1 cellular context compared by ENCODE assay signal in the genomic region with DNA sequence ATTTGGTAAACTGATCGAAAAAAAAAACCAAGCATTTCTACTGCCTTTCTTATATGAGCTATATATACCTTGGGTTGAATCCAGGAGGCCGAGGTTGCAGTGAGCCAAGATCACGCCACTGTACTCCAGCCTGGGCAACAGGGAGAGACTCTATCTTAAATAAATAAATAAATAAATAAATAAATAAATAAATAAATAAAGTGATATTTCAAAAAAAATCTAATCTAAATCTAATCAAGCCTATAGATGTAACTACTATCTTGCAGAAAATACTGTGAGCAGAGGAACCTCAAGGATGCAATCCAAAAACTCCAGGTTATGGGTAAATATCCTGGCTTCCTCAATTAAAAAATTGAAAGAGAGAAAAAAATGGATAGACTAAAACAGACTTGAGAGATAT.
TF ChIP-seq lines count a peak whose summit lies in the region.

No MANE protein-coding gene starts in this region.

TF ChIP-seq in HEK293, 187 proteins besides CTCF, POLR2A, EP300 and RAD21 (continued from another document):
- TF ChIP-seq, protein P1, sequence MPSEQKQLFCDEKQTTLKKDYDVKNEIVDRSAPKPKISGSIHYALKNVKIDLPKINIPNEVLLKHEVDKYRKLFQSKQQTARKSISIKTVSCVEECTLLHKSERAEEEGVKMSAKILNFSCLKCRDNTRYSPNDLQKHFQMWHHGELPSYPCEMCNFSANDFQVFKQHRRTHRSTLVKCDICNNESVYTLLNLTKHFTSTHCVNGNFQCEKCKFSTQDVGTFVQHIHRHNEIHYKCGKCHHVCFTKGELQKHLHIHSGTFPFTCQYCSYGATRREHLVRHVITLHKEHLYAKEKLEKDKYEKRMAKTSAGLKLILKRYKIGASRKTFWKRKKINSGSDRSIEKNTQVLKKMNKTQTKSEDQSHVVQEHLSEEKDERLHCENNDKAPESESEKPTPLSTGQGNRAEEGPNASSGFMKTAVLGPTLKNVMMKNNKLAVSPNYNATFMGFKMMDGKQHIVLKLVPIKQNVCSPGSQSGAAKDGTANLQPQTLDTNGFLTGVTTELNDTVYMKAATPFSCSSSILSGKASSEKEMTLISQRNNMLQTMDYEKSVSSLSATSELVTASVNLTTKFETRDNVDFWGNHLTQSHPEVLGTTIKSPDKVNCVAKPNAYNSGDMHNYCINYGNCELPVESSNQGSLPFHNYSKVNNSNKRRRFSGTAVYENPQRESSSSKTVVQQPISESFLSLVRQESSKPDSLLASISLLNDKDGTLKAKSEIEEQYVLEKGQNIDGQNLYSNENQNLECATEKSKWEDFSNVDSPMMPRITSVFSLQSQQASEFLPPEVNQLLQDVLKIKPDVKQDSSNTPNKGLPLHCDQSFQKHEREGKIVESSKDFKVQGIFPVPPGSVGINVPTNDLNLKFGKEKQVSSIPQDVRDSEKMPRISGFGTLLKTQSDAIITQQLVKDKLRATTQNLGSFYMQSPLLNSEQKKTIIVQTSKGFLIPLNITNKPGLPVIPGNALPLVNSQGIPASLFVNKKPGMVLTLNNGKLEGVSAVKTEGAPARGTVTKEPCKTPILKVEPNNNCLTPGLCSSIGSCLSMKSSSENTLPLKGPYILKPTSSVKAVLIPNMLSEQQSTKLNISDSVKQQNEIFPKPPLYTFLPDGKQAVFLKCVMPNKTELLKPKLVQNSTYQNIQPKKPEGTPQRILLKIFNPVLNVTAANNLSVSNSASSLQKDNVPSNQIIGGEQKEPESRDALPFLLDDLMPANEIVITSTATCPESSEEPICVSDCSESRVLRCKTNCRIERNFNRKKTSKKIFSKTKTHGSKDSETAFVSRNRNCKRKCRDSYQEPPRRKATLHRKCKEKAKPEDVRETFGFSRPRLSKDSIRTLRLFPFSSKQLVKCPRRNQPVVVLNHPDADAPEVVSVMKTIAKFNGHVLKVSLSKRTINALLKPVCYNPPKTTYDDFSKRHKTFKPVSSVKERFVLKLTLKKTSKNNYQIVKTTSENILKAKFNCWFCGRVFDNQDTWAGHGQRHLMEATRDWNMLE (tag by site-specific recombination; conservative IDR thresholded peaks at IDR 0.05; ENCODE audit: low read depth), result peak; percentile 78
- TF ChIP-seq ZNF629 (tag by site-specific recombination; IDR thresholded peaks at IDR 0.05), result 0 out of 2 replicates have a peak, but pooled peaks have one; percentile 27
- TF ChIP-seq, protein P2, sequence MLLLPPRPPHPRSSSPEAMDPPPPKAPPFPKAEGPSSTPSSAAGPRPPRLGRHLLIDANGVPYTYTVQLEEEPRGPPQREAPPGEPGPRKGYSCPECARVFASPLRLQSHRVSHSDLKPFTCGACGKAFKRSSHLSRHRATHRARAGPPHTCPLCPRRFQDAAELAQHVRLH (tag by site-specific recombination; IDR thresholded peaks at IDR 0.05), result 0 out of 2 replicates have a peak, but pooled peaks have one; percentile 29
- no peak for TF ChIP-seq ZNF157 (tag by site-specific recombination; IDR thresholded peaks at IDR 0.05)
- TF ChIP-seq ZXDB (tag by site-specific recombination; IDR thresholded peaks at IDR 0.05), result no peak; the same call in none of the 2 replicates
- no peak for TF ChIP-seq HOXA7 (CRISPR knock-in tag; IDR thresholded peaks at IDR 0.05; ENCODE audit: borderline replicate concordance)
- TF ChIP-seq ZNF555 (tag by site-specific recombination; conservative IDR thresholded peaks at IDR 0.05), result peak; percentile 51
- no peak for TF ChIP-seq ZFP37 (tag by site-specific recombination; IDR thresholded peaks at IDR 0.05)
- TF ChIP-seq ZNF394 (tag by site-specific recombination; IDR thresholded peaks at IDR 0.05; ENCODE audit: borderline replicate concordance), result peak; percentile 89; the same call in 1 of the 2 replicates
- TF ChIP-seq ZNF140 (tag by site-specific recombination; IDR thresholded peaks at IDR 0.05), result peak; percentile 53; the same call in 1 of the 2 replicates
- peak; percentile 69 for TF ChIP-seq ZNF426 (tag by site-specific recombination; IDR thresholded peaks at IDR 0.05)
- TF ChIP-seq, protein P3, sequence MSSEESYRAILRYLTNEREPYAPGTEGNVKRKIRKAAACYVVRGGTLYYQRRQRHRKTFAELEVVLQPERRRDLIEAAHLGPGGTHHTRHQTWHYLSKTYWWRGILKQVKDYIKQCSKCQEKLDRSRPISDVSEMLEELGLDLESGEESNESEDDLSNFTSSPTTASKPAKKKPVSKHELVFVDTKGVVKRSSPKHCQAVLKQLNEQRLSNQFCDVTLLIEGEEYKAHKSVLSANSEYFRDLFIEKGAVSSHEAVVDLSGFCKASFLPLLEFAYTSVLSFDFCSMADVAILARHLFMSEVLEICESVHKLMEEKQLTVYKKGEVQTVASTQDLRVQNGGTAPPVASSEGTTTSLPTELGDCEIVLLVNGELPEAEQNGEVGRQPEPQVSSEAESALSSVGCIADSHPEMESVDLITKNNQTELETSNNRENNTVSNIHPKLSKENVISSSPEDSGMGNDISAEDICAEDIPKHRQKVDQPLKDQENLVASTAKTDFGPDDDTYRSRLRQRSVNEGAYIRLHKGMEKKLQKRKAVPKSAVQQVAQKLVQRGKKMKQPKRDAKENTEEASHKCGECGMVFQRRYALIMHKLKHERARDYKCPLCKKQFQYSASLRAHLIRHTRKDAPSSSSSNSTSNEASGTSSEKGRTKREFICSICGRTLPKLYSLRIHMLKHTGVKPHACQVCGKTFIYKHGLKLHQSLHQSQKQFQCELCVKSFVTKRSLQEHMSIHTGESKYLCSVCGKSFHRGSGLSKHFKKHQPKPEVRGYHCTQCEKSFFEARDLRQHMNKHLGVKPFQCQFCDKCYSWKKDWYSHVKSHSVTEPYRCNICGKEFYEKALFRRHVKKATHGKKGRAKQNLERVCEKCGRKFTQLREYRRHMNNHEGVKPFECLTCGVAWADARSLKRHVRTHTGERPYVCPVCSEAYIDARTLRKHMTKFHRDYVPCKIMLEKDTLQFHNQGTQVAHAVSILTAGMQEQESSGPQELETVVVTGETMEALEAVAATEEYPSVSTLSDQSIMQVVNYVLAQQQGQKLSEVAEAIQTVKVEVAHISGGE (tag by site-specific recombination; conservative IDR thresholded peaks at IDR 0.05; ENCODE audit: low read depth), result peak; percentile 71
- no peak for TF ChIP-seq ZIC2 (tag by site-specific recombination; IDR thresholded peaks at IDR 0.05)
- TF ChIP-seq, protein P4, sequence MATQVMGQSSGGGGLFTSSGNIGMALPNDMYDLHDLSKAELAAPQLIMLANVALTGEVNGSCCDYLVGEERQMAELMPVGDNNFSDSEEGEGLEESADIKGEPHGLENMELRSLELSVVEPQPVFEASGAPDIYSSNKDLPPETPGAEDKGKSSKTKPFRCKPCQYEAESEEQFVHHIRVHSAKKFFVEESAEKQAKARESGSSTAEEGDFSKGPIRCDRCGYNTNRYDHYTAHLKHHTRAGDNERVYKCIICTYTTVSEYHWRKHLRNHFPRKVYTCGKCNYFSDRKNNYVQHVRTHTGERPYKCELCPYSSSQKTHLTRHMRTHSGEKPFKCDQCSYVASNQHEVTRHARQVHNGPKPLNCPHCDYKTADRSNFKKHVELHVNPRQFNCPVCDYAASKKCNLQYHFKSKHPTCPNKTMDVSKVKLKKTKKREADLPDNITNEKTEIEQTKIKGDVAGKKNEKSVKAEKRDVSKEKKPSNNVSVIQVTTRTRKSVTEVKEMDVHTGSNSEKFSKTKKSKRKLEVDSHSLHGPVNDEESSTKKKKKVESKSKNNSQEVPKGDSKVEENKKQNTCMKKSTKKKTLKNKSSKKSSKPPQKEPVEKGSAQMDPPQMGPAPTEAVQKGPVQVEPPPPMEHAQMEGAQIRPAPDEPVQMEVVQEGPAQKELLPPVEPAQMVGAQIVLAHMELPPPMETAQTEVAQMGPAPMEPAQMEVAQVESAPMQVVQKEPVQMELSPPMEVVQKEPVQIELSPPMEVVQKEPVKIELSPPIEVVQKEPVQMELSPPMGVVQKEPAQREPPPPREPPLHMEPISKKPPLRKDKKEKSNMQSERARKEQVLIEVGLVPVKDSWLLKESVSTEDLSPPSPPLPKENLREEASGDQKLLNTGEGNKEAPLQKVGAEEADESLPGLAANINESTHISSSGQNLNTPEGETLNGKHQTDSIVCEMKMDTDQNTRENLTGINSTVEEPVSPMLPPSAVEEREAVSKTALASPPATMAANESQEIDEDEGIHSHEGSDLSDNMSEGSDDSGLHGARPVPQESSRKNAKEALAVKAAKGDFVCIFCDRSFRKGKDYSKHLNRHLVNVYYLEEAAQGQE (tag by site-specific recombination; IDR thresholded peaks at IDR 0.05), result peak; percentile 59
- 0 out of 2 replicates have a peak, but pooled peaks have one; percentile 21 for TF ChIP-seq ZBTB8A (tag by site-specific recombination; IDR thresholded peaks at IDR 0.05)
